Comparison of ENCODE assay signal across 8 cellular contexts in genomic region chr15:75639709-75640482, GRCh38. TPM values are rescaled to one million over a fixed set of nuclear protein-coding genes. Genes with fewer than 3 reads are reported as not detected.
DNase-seq lines count a peak whose midpoint lies in the region; ATAC-seq and TF ChIP-seq lines count a peak whose summit lies in the region.

TSS of gene IMP3 (minus strand) at chr15:75640224. CDS start at chr15:75640168, 56 bp downstream.

- H3K9me3 ChIP-seq in right atrium auricular region: no peaks in the 10 kb centered on the region
- no peaks in the 10 kb centered on the region for H3K9me3 ChIP-seq in uterus

- ATAC-seq in GM18499 (IDR thresholded peaks at IDR 0.05; ENCODE audit: insufficient read depth, unreplicated experiment) (peak; percentile 61), HG02943 (IDR thresholded peaks at IDR 0.05; ENCODE audit: low read depth, unreplicated experiment) (peak; percentile 84)

- H3K36me3 ChIP-seq in right atrium auricular region (no peaks in the 10 kb centered on the region), uterus (no peaks in the 10 kb centered on the region)

- H3K27ac ChIP-seq in right atrium auricular region: peak within 1 kb of the TSS; percentile 93 to 94
- peak within 1 kb of the TSS; percentile 88 for H3K27ac ChIP-seq in uterus

- peaks cover 0 to 35% of the 10 kb centered on the region in 2 donors for H3K4me1 ChIP-seq in right atrium auricular region
- peaks cover 3 to 11% of the 10 kb centered on the region in 2 donors for H3K4me1 ChIP-seq in uterus

- intact Hi-C loops in T-helper 2 cell treated with Interferon-gamma antibody and Interleukin-4, amounts not matched to agents 100 ng/mL and 5 ng/mL, for 36 hours (cut with micrococcal nuclease): loop anchor here (1.0 kb wide), 6 partner anchors 15 to 272 kb away; partner anchors contain the start of genes MAN2C1, PTPN9 and SNUPN
- intact Hi-C loops in uterus (cut with DNase I; ENCODE audit: low total_unique reads): loop anchor here (5.0 kb wide), 1 partner anchor 42 kb away; no protein-coding TSS in a partner anchor

- H3K4me3 ChIP-seq in right atrium auricular region: peak within 1 kb of the TSS; percentile 80 to 93
- peak within 1 kb of the TSS; percentile 58 to 86 for H3K4me3 ChIP-seq in uterus

- DNase-seq in NCI-H187 treated with DMSO at 0.1 percent for 48 hours (lab: John Stamatoyannopoulos, UW) (peak; percentile 82), anterior cingulate cortex (lab: John Stamatoyannopoulos, UW) (peak; percentile 71 to 98 (median 94)), right atrium auricular region (ENCODE audit: low spot score) (peak; percentile 98), pulmonary artery endothelial cell (ENCODE audit: low read depth, low spot score) (peak; percentile 89), uterus (peak; percentile 95 to 96)

- H3K27me3 ChIP-seq in right atrium auricular region (no peaks in the 10 kb centered on the region), uterus (no peaks in the 10 kb centered on the region)

- peak; percentile 96 to 97 for TF ChIP-seq POLR2A in uterus (IDR thresholded peaks at IDR 0.05)

- peak in 1 of 2 donors; percentile 21 for TF ChIP-seq CTCF in right atrium auricular region (IDR thresholded peaks at IDR 0.05)
- peak in 2 of 4 experiments; percentile 5 to 11 for TF ChIP-seq CTCF in uterus (IDR thresholded peaks at IDR 0.05)

RNA-seq across cellular contexts. Expression of gene IMP3, which starts in this region (rescaled TPM):
- total RNA-seq in T-helper 2 cell treated with Interferon-gamma antibody and Interleukin-4, amounts not matched to agents 100 ng/mL and 5 ng/mL, for 36 hours: 84.3 and 89.4 TPM in 2 replicates
- 100 to 1,000 TPM in 1 of 2 donors, 10 to 100 TPM in 1; 71.2 to 119 TPM for total RNA-seq in right atrium auricular region
- 59.8 and 75.6 TPM in 2 replicates for total RNA-seq in pulmonary artery endothelial cell
- 100 to 1,000 TPM in 1 of 4 donors, 10 to 100 TPM in 3; 32.9 to 171 (median 68.5) TPM for total RNA-seq in uterus

Comparison
In these comparisons a context has a peak if more than half of its experiments do, and no peak if none do; other contexts are left out.
1. Peak in every context shown above with its lines: DNase-seq, ATAC-seq, H3K4me3 ChIP-seq and H3K27ac ChIP-seq.